11 cellular contexts compared by ENCODE assay signal in the genomic region with DNA sequence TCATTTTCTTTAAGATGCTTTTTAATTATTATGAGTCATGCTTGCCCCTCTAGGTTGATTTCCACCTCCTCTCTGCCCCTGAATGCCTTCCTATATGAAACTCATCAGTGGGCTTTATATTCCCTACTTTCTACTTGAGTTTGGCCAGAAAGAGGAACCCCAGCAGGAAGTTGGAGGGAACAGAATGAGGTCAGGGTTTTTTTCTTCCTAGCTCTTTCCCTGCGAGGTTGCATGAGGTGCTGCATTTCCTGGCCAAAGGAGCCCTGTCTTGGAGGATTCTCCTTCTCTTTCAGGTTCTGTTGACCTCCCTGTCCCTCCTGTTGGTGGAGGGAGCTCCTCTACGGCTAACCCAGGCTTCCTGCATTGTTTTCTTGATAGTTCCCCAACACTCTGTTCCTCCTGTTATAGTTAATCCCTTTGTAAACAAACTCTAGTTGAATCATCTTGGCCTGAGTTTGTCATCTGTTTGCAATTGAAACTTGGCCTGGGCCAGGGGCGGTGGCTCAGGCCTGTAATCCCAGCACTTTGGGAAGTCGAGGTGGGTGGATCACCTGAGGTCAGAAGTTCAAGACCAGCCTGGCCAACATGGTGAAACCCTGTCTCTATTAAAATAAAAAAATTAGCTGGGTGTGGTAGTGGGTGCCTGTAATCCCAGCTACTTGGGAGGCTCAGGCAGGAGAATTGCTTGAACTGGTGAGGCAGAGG. TPM values are rescaled to one million over a fixed set of nuclear protein-coding genes. Genes with fewer than 3 reads are reported as not detected.
DNase-seq lines count a peak whose midpoint lies in the region; ATAC-seq and TF ChIP-seq lines count a peak whose summit lies in the region.
"Had no signal": no experiment of that assay in that cellular context is flagged by ENCODE, and none has a peak within 500 bp of the region (broad histone marks: within the 10 kb centered on the region; RNA-seq: fewer than 3 reads in every experiment).

No MANE protein-coding gene starts in this region.

- peak overlapping the region; percentile 74 for H3K27ac ChIP-seq in C4-2B

- ATAC-seq in left lobe of liver (peak; percentile 36), GM21723 (IDR thresholded peaks at IDR 0.05; ENCODE audit: unreplicated experiment) (no peak)
- ATAC-seq: heart left ventricle had no signal

- DNase-seq in HT-29 (ENCODE audit: low spot score), result peak; percentile 75
- DNase-seq in T1000 (lab: John Stamatoyannopoulos, UW), result peak; percentile 22
- DNase-seq in left lobe of liver (ENCODE audit: low spot score), result no peak
- DNase-seq in NCI-H2227 treated with DMSO at 0.1 percent for 48 hours (lab: John Stamatoyannopoulos, UW), result no peak
- no peak for DNase-seq in activated CD4-positive, alpha-beta T cell treated with anti-CD3 and anti-CD28 coated beads, Interleukin-2, amount 50 U/mL, for 1 hour
- DNase-seq in stimulated activated naive CD4-positive, alpha-beta T cell treated with Interleukin-2 at 50 U/mL for 16 hours (lab: John Stamatoyannopoulos, UW), result no peak
- DNase-seq: activated naive CD4-positive, alpha-beta T cell; heart left ventricle had no signal

- no peak for TF ChIP-seq CTCF in C4-2B (conservative IDR thresholded peaks at IDR 0.05)

RNA-seq across cellular contexts. Expression of gene SPIC, which starts 15.3 kb away (rescaled TPM):
- total RNA-seq in HT-29 (2014; rRNA removed; shearing (Covaris generic)), result not detected in 2 replicates
- 1.4 TPM for total RNA-seq in left lobe of liver
- total RNA-seq: SK-MEL-5 had no signal

RNA-seq across cellular contexts. Expression of gene ARL1, which starts 52.2 kb away (rescaled TPM):
- total RNA-seq in HT-29 (2014; rRNA removed; shearing (Covaris generic)), result 29.6 and 32.6 TPM in 2 replicates
- total RNA-seq in left lobe of liver, result 55.0 TPM

Comparison
In these comparisons a context has a peak if more than half of its experiments do, and no peak if none do; other contexts are left out.
1. DNase-seq: peak in HT-29 (single experiment) and T1000 (single experiment); none in left lobe of liver (single experiment), NCI-H2227 treated with DMSO at 0.1 percent for 48 hours (single experiment), activated CD4-positive, alpha-beta T cell treated with anti-CD3 and anti-CD28 coated beads, Interleukin-2, amount 50 U/mL, for 1 hour (single experiment) and stimulated activated naive CD4-positive, alpha-beta T cell treated with Interleukin-2 at 50 U/mL for 16 hours (single experiment).